9 cellular contexts compared by ENCODE assay signal in genomic region chr3:65342084-65342683, GRCh38.
A peak's percentile ranks its signal among the peaks of the same experiment; 100 is the strongest.
DNase-seq lines count a peak whose midpoint lies in the region; ATAC-seq, FAIRE-seq and TF ChIP-seq lines count a peak whose summit lies in the region.
"Had no signal": no experiment of that assay in that cellular context is flagged by ENCODE, and none has a peak within 500 bp of the region (broad histone marks: within the 10 kb centered on the region; RNA-seq: fewer than 3 reads in every experiment).

No MANE protein-coding gene starts in this region.

- H4K8ac ChIP-seq in mesendoderm (ENCODE audit: low read depth, low read length) = no peak overlapping the region

- no peaks in the 10 kb centered on the region for H3K27me3 ChIP-seq in mesendoderm (ENCODE audit: insufficient read depth, low read length, poor library complexity)

- H3K4ac ChIP-seq in mesendoderm (ENCODE audit: low read depth, low read length) = no peak overlapping the region

- no peak for ATAC-seq in HG02588 (IDR thresholded peaks at IDR 0.05; ENCODE audit: unreplicated experiment)

- H3K9ac ChIP-seq in mesendoderm (ENCODE audit: low read length) = no peak overlapping the region

- peaks cover 4% of the 10 kb centered on the region for H3K4me1 ChIP-seq in mesendoderm (ENCODE audit: control insufficient read depth, low read depth, low read length)

- H3K9me3 Mint-ChIP-seq in chondrocyte (ENCODE audit: low read depth) = no peaks in the 10 kb centered on the region

- no peak overlapping the region for H3K56ac ChIP-seq in mesendoderm (ENCODE audit: low read length)

- DNase-seq in ELR (ENCODE audit: low read depth) (peak; percentile 57), H54 (ENCODE audit: insufficient read length, low spot score) (peak; percentile 41), NCI-H748 (lab: John Stamatoyannopoulos, UW; ENCODE audit: unreplicated experiment) (peak; percentile 51), chondrocyte (ENCODE audit: low spot score) (no peak), mesendoderm (peak; percentile 83), NCI-H2081 treated with DMSO at 0.1 percent for 48 hours (lab: John Stamatoyannopoulos, UW) (no peak), coronary artery (ENCODE audit: low spot score) (no peak)

- no peak overlapping the region for H3K27ac ChIP-seq in mesendoderm (ENCODE audit: low read depth, low read length)
- no peak overlapping the region for H3K27ac ChIP-seq in coronary artery

- H3K27me3 Mint-ChIP-seq in chondrocyte (ENCODE audit: low read depth) = no peaks in the 10 kb centered on the region

- H3K4me2 ChIP-seq in mesendoderm (ENCODE audit: low read length) = no peak overlapping the region

- peak; percentile 75 for TF ChIP-seq CTCF in chondrocyte (IDR thresholded peaks at IDR 0.05)
- no peak for TF ChIP-seq CTCF in coronary artery (IDR thresholded peaks at IDR 0.05)

- H3K36me3 Mint-ChIP-seq in chondrocyte (ENCODE audit: low read depth) = no peaks in the 10 kb centered on the region

- H3K79me1 ChIP-seq in mesendoderm (ENCODE audit: low read length) = no peaks in the 10 kb centered on the region

- no peak overlapping the region for H3K4me3 Mint-ChIP-seq in chondrocyte (ENCODE audit: unreplicated experiment)

- H3K4me3 ChIP-seq in mesendoderm (ENCODE audit: low read length) (no peak overlapping the region), coronary artery (no peak overlapping the region)

- no peak overlapping the region for H3K27ac Mint-ChIP-seq in chondrocyte (ENCODE audit: unreplicated experiment)

- H2BK120ac ChIP-seq in mesendoderm (ENCODE audit: low read depth, low read length) = no peak overlapping the region

- no peaks in the 10 kb centered on the region for H3K36me3 ChIP-seq in mesendoderm (ENCODE audit: control insufficient read depth, insufficient read depth, low read length)

- no peak overlapping the region for H2BK5ac ChIP-seq in mesendoderm (ENCODE audit: low read length)

- no peak overlapping the region for H2BK15ac ChIP-seq in mesendoderm (replicated peaks; ENCODE audit: low read depth)

- no peak overlapping the region for H2AK5ac ChIP-seq in mesendoderm (ENCODE audit: low read length)

- no CpG with 5 or more reads among the region's 12 CpGs for WGBS in mesendoderm (ENCODE audit: extremely low coverage, insufficient coverage, low lambda C conversion rate)

- no peak overlapping the region for H4K5ac ChIP-seq in mesendoderm (ENCODE audit: low read length)

- no peaks in the 10 kb centered on the region for H3K79me2 ChIP-seq in mesendoderm (ENCODE audit: control insufficient read depth, insufficient read depth, low read length)

- H3K18ac ChIP-seq in mesendoderm (ENCODE audit: low read length) = no peak overlapping the region

- FAIRE-seq in H54 (lab: Jason Lieb, UNC) = no peak
- FAIRE-seq: TTC549 had no signal

- TF ChIP-seq POLR2A in H54 (IDR thresholded peaks at IDR 0.05; ENCODE audit: low read depth, low read length) = no peak

- no peak overlapping the region for H3K23ac ChIP-seq in mesendoderm (ENCODE audit: low read length)

- peaks cover 4% of the 10 kb centered on the region for H3K4me1 Mint-ChIP-seq in chondrocyte (ENCODE audit: low read depth)

Comparison
In these comparisons a context has a peak if more than half of its experiments do, and no peak if none do; other contexts are left out.
1. DNase-seq: peak in ELR (single experiment), H54 (single experiment), NCI-H748 (single experiment) and mesendoderm (single experiment); none in chondrocyte (single experiment), NCI-H2081 treated with DMSO at 0.1 percent for 48 hours (single experiment) and coronary artery (single experiment).